In the genomic region with DNA sequence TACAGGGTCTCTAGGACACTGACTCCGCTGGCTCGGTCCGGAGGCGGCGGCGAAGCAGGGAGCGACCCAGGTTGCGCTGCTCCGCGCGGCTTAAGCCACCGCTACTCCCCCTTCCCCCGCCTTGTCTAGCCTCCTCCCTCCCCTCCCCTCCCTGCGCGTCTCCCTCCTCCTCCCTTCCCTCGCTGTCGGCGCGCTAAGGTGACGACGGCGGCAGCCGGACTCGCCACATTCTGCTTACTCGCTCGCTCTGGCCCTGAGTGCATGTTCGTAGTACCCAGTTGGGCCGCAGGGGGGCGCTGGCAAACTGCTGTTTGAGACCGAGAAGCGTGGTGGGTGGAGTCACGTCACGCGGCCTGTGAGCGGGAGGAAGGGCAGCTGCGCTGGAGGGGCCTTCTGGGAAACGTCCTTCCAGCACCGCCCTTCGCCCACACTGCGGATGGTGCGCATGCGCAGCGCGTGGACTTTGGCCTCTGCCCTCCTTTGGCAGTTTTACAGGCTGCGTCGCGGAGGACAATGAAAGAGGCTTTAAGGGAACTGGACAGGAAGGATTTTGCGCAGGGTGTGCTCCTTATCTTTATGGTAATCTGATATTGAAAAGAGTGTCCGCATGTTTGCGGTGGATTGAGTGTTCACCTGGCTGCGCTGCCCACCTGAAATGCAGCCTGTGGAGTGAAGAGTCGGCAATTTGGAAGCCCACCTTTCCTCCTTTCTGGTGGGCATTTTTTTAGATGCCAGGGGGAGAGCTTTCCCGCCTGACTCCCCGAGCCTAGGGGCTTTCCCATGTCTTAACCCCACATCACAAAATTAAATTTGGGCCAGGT, we compare ENCODE assay signal across 8 cellular contexts. TPM values are rescaled to one million over a fixed set of nuclear protein-coding genes. Genes with fewer than 3 reads are reported as not detected.
A peak's percentile ranks its signal among the peaks of the same experiment; 100 is the strongest.
DNase-seq lines count a peak whose midpoint lies in the region; ATAC-seq, FAIRE-seq and TF ChIP-seq lines count a peak whose summit lies in the region.

A gene with protein sequence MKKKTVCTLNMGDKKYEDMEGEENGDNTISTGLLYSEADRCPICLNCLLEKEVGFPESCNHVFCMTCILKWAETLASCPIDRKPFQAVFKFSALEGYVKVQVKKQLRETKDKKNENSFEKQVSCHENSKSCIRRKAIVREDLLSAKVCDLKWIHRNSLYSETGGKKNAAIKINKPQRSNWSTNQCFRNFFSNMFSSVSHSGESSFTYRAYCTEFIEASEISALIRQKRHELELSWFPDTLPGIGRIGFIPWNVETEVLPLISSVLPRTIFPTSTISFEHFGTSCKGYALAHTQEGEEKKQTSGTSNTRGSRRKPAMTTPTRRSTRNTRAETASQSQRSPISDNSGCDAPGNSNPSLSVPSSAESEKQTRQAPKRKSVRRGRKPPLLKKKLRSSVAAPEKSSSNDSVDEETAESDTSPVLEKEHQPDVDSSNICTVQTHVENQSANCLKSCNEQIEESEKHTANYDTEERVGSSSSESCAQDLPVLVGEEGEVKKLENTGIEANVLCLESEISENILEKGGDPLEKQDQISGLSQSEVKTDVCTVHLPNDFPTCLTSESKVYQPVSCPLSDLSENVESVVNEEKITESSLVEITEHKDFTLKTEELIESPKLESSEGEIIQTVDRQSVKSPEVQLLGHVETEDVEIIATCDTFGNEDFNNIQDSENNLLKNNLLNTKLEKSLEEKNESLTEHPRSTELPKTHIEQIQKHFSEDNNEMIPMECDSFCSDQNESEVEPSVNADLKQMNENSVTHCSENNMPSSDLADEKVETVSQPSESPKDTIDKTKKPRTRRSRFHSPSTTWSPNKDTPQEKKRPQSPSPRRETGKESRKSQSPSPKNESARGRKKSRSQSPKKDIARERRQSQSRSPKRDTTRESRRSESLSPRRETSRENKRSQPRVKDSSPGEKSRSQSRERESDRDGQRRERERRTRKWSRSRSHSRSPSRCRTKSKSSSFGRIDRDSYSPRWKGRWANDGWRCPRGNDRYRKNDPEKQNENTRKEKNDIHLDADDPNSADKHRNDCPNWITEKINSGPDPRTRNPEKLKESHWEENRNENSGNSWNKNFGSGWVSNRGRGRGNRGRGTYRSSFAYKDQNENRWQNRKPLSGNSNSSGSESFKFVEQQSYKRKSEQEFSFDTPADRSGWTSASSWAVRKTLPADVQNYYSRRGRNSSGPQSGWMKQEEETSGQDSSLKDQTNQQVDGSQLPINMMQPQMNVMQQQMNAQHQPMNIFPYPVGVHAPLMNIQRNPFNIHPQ (N-terminal part only) (minus strand): TSS at position 107 of the 821 bp plus-strand sequence. CDS start 26,407 bp downstream, outside the sequence.

- no peak within 1 kb of the TSS for H2AFZ ChIP-seq in OCI-LY1 (ENCODE audit: low read length)

- ATAC-seq in GM21515 (IDR thresholded peaks at IDR 0.05; ENCODE audit: unreplicated experiment), result peak; percentile 71

- 0 out of 2 replicates have a peak, but pooled peaks cover 3% of the 10 kb centered on the region for H3F3A ChIP-seq in OCI-LY1 (ENCODE audit: insufficient read depth, low read length)

- H3K4me2 ChIP-seq in OCI-LY1 (ENCODE audit: low read length), result peak within 1 kb of the TSS; percentile 88

- DNase-seq in DMS 273 treated with DMSO at 0.1 percent for 48 hours (lab: John Stamatoyannopoulos, UW), result peak; percentile 91
- DNase-seq in HuH-7 (ENCODE audit: low spot score), result peak; percentile 95
- DNase-seq in activated CD8-positive, alpha-beta memory T cell treated with anti-CD3 and anti-CD28 coated beads, Interleukin-2, amount 50 U/mL, for 4 hours, result peak; percentile 100
- DNase-seq in stimulated activated CD8-positive, alpha-beta memory T cell treated with anti-CD3 and anti-CD28 coated beads, Interleukin-15, amount 100 ng/mL, for 4 hours (ENCODE audit: low read depth in 2 of 2), result peak; percentile 100

- peak; percentile 94 for FAIRE-seq in endometrium (lab: Jason Lieb, UNC)

- H3K9me3 ChIP-seq in OCI-LY1 (ENCODE audit: low read length), result no peaks in the 10 kb centered on the region
- no peaks in the 10 kb centered on the region for H3K9me3 ChIP-seq in mesodermal cell (ENCODE audit: control insufficient read depth, low read length)

- H3K4me1 ChIP-seq in OCI-LY1 (ENCODE audit: insufficient read depth, low read length, severe bottlenecking) (peaks cover 35% of the 10 kb centered on the region), mesodermal cell (ENCODE audit: control insufficient read depth, insufficient read depth, low read length, poor library complexity, severe bottlenecking) (peaks cover 15% of the 10 kb centered on the region)

- H3K9ac ChIP-seq in OCI-LY1 (ENCODE audit: low read length), result peak within 1 kb of the TSS; percentile 97

- TF ChIP-seq CTCF in OCI-LY1 (IDR thresholded peaks at IDR 0.05; ENCODE audit: low read length), result peak; percentile 94

- H3K4me3 ChIP-seq in OCI-LY1 (ENCODE audit: low read depth, low read length, poor library complexity, severe bottlenecking) (peak within 1 kb of the TSS; percentile 91), mesodermal cell (ENCODE audit: extremely low read depth, insufficient read depth, low read length, poor library complexity, severe bottlenecking) (peak within 1 kb of the TSS; percentile 82)

- no peaks in the 10 kb centered on the region for H3K27me3 ChIP-seq in OCI-LY1 (ENCODE audit: insufficient read depth, low read length)

- H3K27ac ChIP-seq in OCI-LY1 (ENCODE audit: low read depth, low read length, poor library complexity, severe bottlenecking), result peak within 1 kb of the TSS; percentile 89
- peak within 1 kb of the TSS; percentile 96 for H3K27ac ChIP-seq in mesodermal cell (ENCODE audit: low read depth, low read length, severe bottlenecking)

- H3K36me3 ChIP-seq in OCI-LY1 (ENCODE audit: insufficient read depth, low read length), result peaks cover 15% of the 10 kb centered on the region
- peaks cover 9% of the 10 kb centered on the region for H3K36me3 ChIP-seq in mesodermal cell (ENCODE audit: control insufficient read depth, insufficient read depth, low read length)

- no peaks in the 10 kb centered on the region for H4K20me1 ChIP-seq in OCI-LY1 (ENCODE audit: insufficient read depth, low read length)

- no peaks in the 10 kb centered on the region for H3K9me2 ChIP-seq in OCI-LY1 (ENCODE audit: low read depth, low read length)

- H3K79me2 ChIP-seq in OCI-LY1 (ENCODE audit: insufficient read depth, low read length), result peaks cover 40% of the 10 kb centered on the region

- WGBS in mesodermal cell (ENCODE audit: insufficient coverage in 2 of 2), 2 experiments, result 8 to 12% methylated on average over 30 to 44 of the region's 54 CpGs

RNA-seq across cellular contexts. Expression of the gene that starts here (rescaled TPM):
- polyA plus RNA-seq in mesodermal cell (2013, experiment 1 of 2), result 76.2 TPM
- 82.2 TPM for polyA plus RNA-seq in mesodermal cell (2013, experiment 2 of 2)

Comparison
In these comparisons a context has a peak if more than half of its experiments do, and no peak if none do; other contexts are left out.
1. Peak in every context shown above with its lines: DNase-seq, ATAC-seq, H3K4me3 ChIP-seq and H3K27ac ChIP-seq.